In genomic region chr21:33242846-33243245, GRCh38 we compare ENCODE assay signal across 1 cellular context.
TF ChIP-seq lines count a peak whose summit lies in the region.

No MANE protein-coding gene starts in this region.

TF ChIP-seq in HepG2, 621 proteins besides CTCF, POLR2A, EP300 and RAD21:
- TF ChIP-seq ZNF460 (CRISPR knock-in tag; IDR thresholded peaks at IDR 0.05; ENCODE audit: borderline replicate concordance): peak; percentile 12; the same call in 1 of the 2 replicates
TF ChIP-seq in HepG2: peak in this region for 1; not testable (repeated sequence) for 620.
